Comparison of ENCODE assay signal across 1 cellular context in the genomic region with DNA sequence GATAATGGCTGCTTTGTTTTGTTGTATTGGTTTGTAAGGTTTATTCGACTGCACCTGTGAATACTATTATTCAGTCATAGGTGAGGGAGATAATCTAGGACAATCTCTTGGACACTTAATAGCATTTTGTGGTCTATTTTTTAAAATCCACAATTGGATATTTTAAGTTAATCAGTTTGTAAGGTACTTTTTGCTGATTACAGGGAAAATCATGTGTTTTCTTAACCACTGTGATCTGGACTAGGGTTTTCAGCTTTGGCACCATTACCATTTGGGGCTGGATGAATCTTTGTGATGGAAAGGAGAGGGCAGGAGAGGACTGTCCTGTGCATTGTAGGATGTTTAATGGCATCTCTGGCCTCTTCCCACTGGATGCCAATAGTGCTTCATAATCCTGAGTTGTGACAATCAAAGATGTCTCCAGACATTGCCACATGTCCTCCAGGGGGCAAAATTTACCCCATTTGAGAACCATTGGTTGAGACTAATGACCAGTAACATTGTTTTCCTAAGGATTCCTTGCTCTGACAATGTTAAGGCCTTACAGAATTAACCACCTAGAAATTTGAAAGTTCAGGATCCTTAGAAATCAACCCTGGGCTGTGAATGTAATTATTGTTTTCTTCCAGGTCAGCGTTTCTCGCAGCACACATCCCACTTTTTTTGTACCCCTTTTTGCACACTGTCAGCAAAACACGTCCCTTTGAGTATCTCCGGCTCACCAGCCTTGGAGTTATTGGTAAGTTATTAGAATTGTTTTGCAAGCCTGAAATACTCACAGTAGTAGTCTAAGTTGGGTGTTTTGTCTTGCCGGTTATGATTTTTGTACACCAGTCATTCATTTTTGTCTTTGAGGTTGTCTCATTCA.
TF ChIP-seq lines count a peak whose summit lies in the region.

No MANE protein-coding gene starts in this region.

TF ChIP-seq in HEK293, 187 proteins besides CTCF, POLR2A, EP300 and RAD21 (continued from another document):
- TF ChIP-seq, protein P1, sequence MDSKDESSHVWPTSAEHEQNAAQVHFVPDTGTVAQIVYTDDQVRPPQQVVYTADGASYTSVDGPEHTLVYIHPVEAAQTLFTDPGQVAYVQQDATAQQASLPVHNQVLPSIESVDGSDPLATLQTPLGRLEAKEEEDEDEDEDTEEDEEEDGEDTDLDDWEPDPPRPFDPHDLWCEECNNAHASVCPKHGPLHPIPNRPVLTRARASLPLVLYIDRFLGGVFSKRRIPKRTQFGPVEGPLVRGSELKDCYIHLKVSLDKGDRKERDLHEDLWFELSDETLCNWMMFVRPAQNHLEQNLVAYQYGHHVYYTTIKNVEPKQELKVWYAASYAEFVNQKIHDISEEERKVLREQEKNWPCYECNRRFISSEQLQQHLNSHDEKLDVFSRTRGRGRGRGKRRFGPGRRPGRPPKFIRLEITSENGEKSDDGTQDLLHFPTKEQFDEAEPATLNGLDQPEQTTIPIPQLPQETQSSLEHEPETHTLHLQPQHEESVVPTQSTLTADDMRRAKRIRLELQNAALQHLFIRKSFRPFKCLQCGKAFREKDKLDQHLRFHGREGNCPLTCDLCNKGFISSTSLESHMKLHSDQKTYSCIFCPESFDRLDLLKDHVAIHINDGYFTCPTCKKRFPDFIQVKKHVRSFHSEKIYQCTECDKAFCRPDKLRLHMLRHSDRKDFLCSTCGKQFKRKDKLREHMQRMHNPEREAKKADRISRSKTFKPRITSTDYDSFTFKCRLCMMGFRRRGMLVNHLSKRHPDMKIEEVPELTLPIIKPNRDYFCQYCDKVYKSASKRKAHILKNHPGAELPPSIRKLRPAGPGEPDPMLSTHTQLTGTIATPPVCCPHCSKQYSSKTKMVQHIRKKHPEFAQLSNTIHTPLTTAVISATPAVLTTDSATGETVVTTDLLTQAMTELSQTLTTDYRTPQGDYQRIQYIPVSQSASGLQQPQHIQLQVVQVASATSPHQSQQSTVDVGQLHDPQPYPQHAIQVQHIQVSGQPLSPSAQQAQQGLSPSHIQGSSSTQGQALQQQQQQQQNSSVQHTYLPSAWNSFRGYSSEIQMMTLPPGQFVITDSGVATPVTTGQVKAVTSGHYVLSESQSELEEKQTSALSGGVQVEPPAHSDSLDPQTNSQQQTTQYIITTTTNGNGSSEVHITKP (tag by site-specific recombination; IDR thresholded peaks at IDR 0.05), result no peak
- TF ChIP-seq SCRT1 (tag by site-specific recombination; IDR thresholded peaks at IDR 0.05; ENCODE audit: borderline replicate concordance), result no peak
